In genomic region chr6:13446371-13446770, GRCh38 we compare ENCODE assay signal across 17 cellular contexts. TPM values are rescaled to one million over a fixed set of nuclear protein-coding genes. Genes with fewer than 3 reads are reported as not detected.
DNase-seq lines count a peak whose midpoint lies in the region; ATAC-seq and TF ChIP-seq lines count a peak whose summit lies in the region.
"Had no signal": no experiment of that assay in that cellular context is flagged by ENCODE, and none has a peak within 500 bp of the region (broad histone marks: within the 10 kb centered on the region; RNA-seq: fewer than 3 reads in every experiment).

No MANE protein-coding gene starts in this region.

- no peaks in the 10 kb centered on the region for H3K9me3 ChIP-seq in subcutaneous abdominal adipose tissue (ENCODE audit: control insufficient read depth in 5 of 5, low read length in 5 of 5)
- H3K9me3 ChIP-seq: right lobe of liver had no signal

- no peak overlapping the region for H3K9ac ChIP-seq in subcutaneous abdominal adipose tissue (ENCODE audit: low read length in 5 of 5)

- ATAC-seq in left lobe of liver (no peak), GM21381 (IDR thresholded peaks at IDR 0.05; ENCODE audit: unreplicated experiment) (no peak)
- ATAC-seq: HCT116 had no signal

- peaks cover 0 to 10% (median 8%) of the 10 kb centered on the region in 5 donors for H3K36me3 ChIP-seq in subcutaneous abdominal adipose tissue (ENCODE audit: control insufficient read depth in 5 of 5, insufficient read depth in 5 of 5, low read length in 5 of 5)
- H3K36me3 ChIP-seq: right lobe of liver had no signal

- intact Hi-C loops in dorsolateral prefrontal cortex (cut with DNase I), result no loop called here

- DNase-seq in NCI-H82 treated with DMSO at 0.1 percent for 48 hours (lab: John Stamatoyannopoulos, UW; ENCODE audit: unreplicated experiment) (peak; percentile 43), dorsolateral prefrontal cortex (no peak), left lobe of liver (ENCODE audit: low spot score) (peak; percentile 35), hepatic stellate cell (ENCODE audit: low spot score) (no peak)
- no peak for DNase-seq in stimulated activated CD4-positive, alpha-beta T cell treated with anti-CD3 and anti-CD28 coated beads, Interleukin-12 subunit alpha, Interleukin-12 subunit beta, amount 100 ng/mL, for 4 hours
- DNase-seq: activated CD4-positive, alpha-beta T cell treated with anti-CD3 and anti-CD28 coated beads for 1 hour; activated T-cell treated with anti-CD3 and anti-CD28 coated beads, Interleukin-2, amount 50 U/mL, for 1 hour; DMS79 treated with DMSO at 0.1 percent for 48 hours; KBM-7; NCI-H1092 treated with DMSO at 0.1 percent for 48 hours; right lobe of liver; stimulated activated naive CD4-positive, alpha-beta T cell had no signal

- H3K4me3 ChIP-seq in dorsolateral prefrontal cortex (no peak overlapping the region), subcutaneous abdominal adipose tissue (ENCODE audit: low read depth in 1 of 5, low read length in 5 of 5) (no peak overlapping the region)
- H3K4me3 ChIP-seq: hepatocyte, right lobe of liver had no signal

- TF ChIP-seq CTCF in dorsolateral prefrontal cortex (IDR thresholded peaks at IDR 0.05 in 54 of 56, conservative IDR thresholded peaks at IDR 0.05 in 2 of 56; ENCODE audit: low read depth in 1 of 56, partially characterized antibody in 56 of 56), result no peak

- H3K27ac ChIP-seq in dorsolateral prefrontal cortex (peak overlapping the region in 58 of 59 donors; percentile 18 to 96 (median 82)), subcutaneous abdominal adipose tissue (ENCODE audit: low read depth, low read length) (peak overlapping the region; percentile 21)
- H3K27ac ChIP-seq: epithelial cell of prostate, right lobe of liver had no signal

- peaks cover 5 to 49% (median 34%) of the 10 kb centered on the region in 5 donors for H3K4me1 ChIP-seq in subcutaneous abdominal adipose tissue (ENCODE audit: control insufficient read depth in 5 of 5, insufficient read depth in 5 of 5, low read length in 5 of 5)

- H3K27me3 ChIP-seq in dorsolateral prefrontal cortex, result no peaks in the 10 kb centered on the region
- no peaks in the 10 kb centered on the region for H3K27me3 ChIP-seq in subcutaneous abdominal adipose tissue (ENCODE audit: control insufficient read depth in 5 of 5, insufficient read depth in 4 of 5, low read length in 5 of 5)
- H3K27me3 ChIP-seq: hepatocyte, right lobe of liver had no signal

RNA-seq across cellular contexts. Expression of gene GFOD1, which starts 41.0 kb away (rescaled TPM):
- total RNA-seq in dorsolateral prefrontal cortex (100 to 1,000 TPM in 61 of 120 experiments, 10 to 100 TPM in 59; 36.8 to 141 (median 101) TPM), left lobe of liver (9.6 TPM)

Comparison
In these comparisons a context has a peak if more than half of its experiments do, and no peak if none do; other contexts are left out.
1. DNase-seq: peak in NCI-H82 treated with DMSO at 0.1 percent for 48 hours (single experiment) and left lobe of liver (single experiment); none in dorsolateral prefrontal cortex (0 of 10), stimulated activated CD4-positive, alpha-beta T cell treated with anti-CD3 and anti-CD28 coated beads, Interleukin-12 subunit alpha, Interleukin-12 subunit beta, amount 100 ng/mL, for 4 hours (single experiment) and hepatic stellate cell (single experiment).